18 cellular contexts compared by ENCODE assay signal in genomic region chr16:54873081-54873480, GRCh38. TPM values are rescaled to one million over a fixed set of nuclear protein-coding genes. Genes with fewer than 3 reads are reported as not detected.
DNase-seq lines count a peak whose midpoint lies in the region; ATAC-seq, FAIRE-seq and TF ChIP-seq lines count a peak whose summit lies in the region.
"Had no signal": no experiment of that assay in that cellular context is flagged by ENCODE, and none has a peak within 500 bp of the region (broad histone marks: within the 10 kb centered on the region; RNA-seq: fewer than 3 reads in every experiment).

No MANE protein-coding gene starts in this region.

- POLR2A ChIA-PET in K562 (lab: Yijun Ruan, JAX): interaction anchor here (0.9 to 1.4 kb wide), 3 partner anchors 9 to 149 kb away, joined by 4 to 7 read pairs (median 5); no protein-coding TSS in a partner anchor

- H3K9me1 ChIP-seq in K562 (ENCODE audit: control insufficient read depth, insufficient read depth, low read length): no peaks in the 10 kb centered on the region

- DNase-seq in ACHN: peak; percentile 12
- DNase-seq in GM23248: peak; percentile 10
- DNase-seq in K562 (ENCODE audit: extremely low read depth in 1 of 4, low spot score in 3 of 4): no peak
- peak; percentile 81 for DNase-seq in kidney tubule cell (ENCODE audit: low spot score)
- DNase-seq in T-helper 2 cell: no peak
- DNase-seq in central memory CD4-positive, alpha-beta T cell: no peak
- DNase-seq: NCI-H1436 treated with DMSO at 0.1 percent for 48 hours, NCI-H2029 treated with DMSO at 0.1 percent for 48 hours, NCI-H2171 treated with DMSO at 0.1 percent for 48 hours, NCI-H748 treated with DMSO at 0.1 percent for 48 hours, PC-9, SJCRH30 had no signal

- 56 to 74% methylated on average over 4 of the region's 4 CpGs for WGBS in GM23248 (ENCODE audit: low coverage in 1 of 2, low lambda C conversion rate in 2 of 2, missing lambda C conversion rate in 2 of 2), 2 experiments
- WGBS in K562 (ENCODE audit: insufficient coverage, low coverage, missing lambda C conversion rate): 8% methylated on average over 4 of the region's 4 CpGs

- no peak overlapping the region for H3K9ac ChIP-seq in GM23248
- peak overlapping the region; percentile 47 to 70 for H3K9ac ChIP-seq in K562 (ENCODE audit: insufficient read depth in 1 of 2, low read depth in 2 of 2, low read length in 2 of 2)

- H2AFZ ChIP-seq in GM23248 (no peak overlapping the region), K562 (ENCODE audit: low read depth, low read length) (peak overlapping the region; percentile 91; the same call in 1 of the 2 replicates)
- H2AFZ ChIP-seq: PC-9 had no signal

- H4K20me1 ChIP-seq in GM23248 (ENCODE audit: insufficient read depth) (no peaks in the 10 kb centered on the region), K562 (replicated peaks; ENCODE audit: control insufficient read depth, insufficient read depth, low read length) (no peaks in the 10 kb centered on the region)

- CTCF ChIA-PET in K562 (lab: Yijun Ruan, JAX; ENCODE audit: low intra/inter-chr PET ratio): no interaction called here

- no peaks in the 10 kb centered on the region for H3F3A ChIP-seq in GM23248 (ENCODE audit: insufficient read depth)

- no peak for TF ChIP-seq EP300 in K562 (IDR thresholded peaks at IDR 0.05; ENCODE audit: low read length)

- H3K4me3 ChIP-seq in GM23248 (no peak overlapping the region), K562 (peak overlapping the region; percentile 45)
- H3K4me3 ChIP-seq: HAP-1, PC-9, SJCRH30 had no signal

- H3K4me2 ChIP-seq in GM23248 (ENCODE audit: unreplicated experiment) (no peak overlapping the region), K562 (ENCODE audit: insufficient read depth, low read length) (peak overlapping the region; percentile 80)
- H3K4me2 ChIP-seq: PC-9 had no signal

- no peaks in the 10 kb centered on the region for H3K79me2 ChIP-seq in GM23248 (ENCODE audit: insufficient read depth)
- H3K79me2 ChIP-seq in K562 (ENCODE audit: control insufficient read depth, insufficient read depth, low read length): peaks cover 9% of the 10 kb centered on the region; the same call in 2 of the 3 replicates

- intact Hi-C loops in K562 (cut with micrococcal nuclease): no loop called here

- H3K36me3 ChIP-seq in GM23248 (ENCODE audit: low read depth): no peaks in the 10 kb centered on the region
- peaks cover 28% of the 10 kb centered on the region; the same call in 1 of the 3 replicates for H3K36me3 ChIP-seq in K562 (ENCODE audit: control insufficient read depth, insufficient read depth, low read length)
- H3K36me3 ChIP-seq: HAP-1, SJCRH30 had no signal

- no TSS peak for BruUV-seq in K562 (replicated peaks; lab: Mats Ljungman, UMichigan)

- FAIRE-seq in K562 (lab: Jason Lieb, UNC): no peak
- FAIRE-seq: GM19239 had no signal

- ATAC-seq in K562 (peak; percentile 35; the same call in 2 of the 3 replicates), HG03460 (IDR thresholded peaks at IDR 0.05; ENCODE audit: unreplicated experiment) (no peak), GM18858 (IDR thresholded peaks at IDR 0.05; ENCODE audit: unreplicated experiment) (no peak)

- H3K4me1 ChIP-seq in GM23248 (ENCODE audit: insufficient read depth) (no peaks in the 10 kb centered on the region), K562 (replicated peaks in 1 of 2; ENCODE audit: control insufficient read depth in 2 of 2, insufficient read depth in 2 of 2, low read length in 2 of 2) (no peaks in the 10 kb centered on the region)
- H3K4me1 ChIP-seq: HAP-1 had no signal

- H3K9me2 ChIP-seq in GM23248 (ENCODE audit: insufficient read depth): no peaks in the 10 kb centered on the region

- H3K27ac ChIP-seq in GM23248 (no peak overlapping the region), K562 (ENCODE audit: extremely low read depth, low read depth, low read length) (peak overlapping the region; percentile 61; the same call in 1 of the 3 replicates)
- H3K27ac ChIP-seq: C4-2B, HL-60, PC-9, SJCRH30 had no signal

- no peak for TF ChIP-seq CTCF in K562 (IDR thresholded peaks at IDR 0.05 in 2 of 3, conservative IDR thresholded peaks at IDR 0.05 in 1 of 3; ENCODE audit: insufficient read depth in 2 of 3, low read depth in 1 of 3, low read length in 3 of 3)

- H3K9me3 ChIP-seq in GM23248 (ENCODE audit: low read depth) (no peaks in the 10 kb centered on the region), K562 (replicated peaks; ENCODE audit: control insufficient read depth, insufficient read depth, low read depth, low read length) (no peaks in the 10 kb centered on the region)
- H3K9me3 ChIP-seq: HAP-1, SJCRH30 had no signal

- no peak for TF ChIP-seq POLR2A in K562 (conservative IDR thresholded peaks at IDR 0.05)

- in situ Hi-C loops in ACHN (cut with HindIII; ENCODE audit: low pct_ligation_motif_present, low pct_unique_long_range_greater_than_20kb, low sequenced_read_pairs): no loop called here
- in situ Hi-C loops in GM23248 (cut with MboI): no loop called here
- in situ Hi-C loops in K562 (cut with MboI): no loop called here

- H3K27me3 ChIP-seq in GM23248 (replicated peaks; ENCODE audit: insufficient read depth) (no peaks in the 10 kb centered on the region), K562 (ENCODE audit: control insufficient read depth in 2 of 2, insufficient read depth in 2 of 2, low read length in 2 of 2) (peaks cover 0 to 5% of the 10 kb centered on the region in 2 experiments; a peak in 2 of 5 replicates)
- H3K27me3 ChIP-seq: SJCRH30 had no signal

- TF ChIP-seq RAD21 in K562 (CRISPR knock-in tag; conservative IDR thresholded peaks at IDR 0.05 in 1 of 2, IDR thresholded peaks at IDR 0.05 in 1 of 2): no peak

TF ChIP-seq in K562, 482 proteins besides CTCF, POLR2A, EP300 and RAD21:
- TF ChIP-seq ZNF444 (CRISPR knock-in tag; IDR thresholded peaks at IDR 0.05) (no peak), YBX1 (IDR thresholded peaks at IDR 0.05) (no peak), JUN (IDR thresholded peaks at IDR 0.05; ENCODE audit: borderline replicate concordance, low read depth, low read length) (no peak), JUN (CRISPR knock-in tag; IDR thresholded peaks at IDR 0.05; ENCODE audit: borderline replicate concordance) (no peak), RCOR1 (IDR thresholded peaks at IDR 0.05; ENCODE audit: borderline replicate concordance in 1 of 2, low read depth in 2 of 2, low read length in 2 of 2) (no peak)
- TF ChIP-seq, protein P1, sequence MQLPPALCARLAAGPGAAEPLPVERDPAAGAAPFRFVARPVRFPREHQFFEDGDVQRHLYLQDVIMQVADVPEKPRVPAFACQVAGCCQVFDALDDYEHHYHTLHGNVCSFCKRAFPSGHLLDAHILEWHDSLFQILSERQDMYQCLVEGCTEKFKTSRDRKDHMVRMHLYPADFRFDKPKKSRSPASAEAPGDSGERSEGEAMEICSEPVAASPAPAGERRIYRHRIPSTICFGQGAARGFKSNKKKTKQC (CRISPR knock-in tag; IDR thresholded peaks at IDR 0.05): no peak

RNA-seq across cellular contexts. Expression of gene IRX5, which starts 57.6 kb away (rescaled TPM):
- 13.9 and 20.6 TPM in 2 replicates for total RNA-seq in GM23248 (2014; rRNA removed; shearing (Covaris generic))
- 2.9 and 3.6 TPM in 2 replicates for polyA plus RNA-seq in GM23248 (2016; fragmentation: Nextera tagmentation; extraction: Ambion mirVana)
- 0.60 and 1.6 TPM in 2 replicates for total RNA-seq in K562 (2011; cell fraction: chromatin; rRNA removed; ENCODE audit: low replicate concordance)
- total RNA-seq in K562 (2011; cell fraction: nucleolus; rRNA removed): 2.1 and 2.3 TPM in 2 replicates
- total RNA-seq in K562 (2011; cell fraction: nucleoplasm; rRNA removed): 1.2 and 2.0 TPM in 2 replicates
- total RNA-seq in K562 (2014; rRNA removed): 2.2 and 4.2 TPM in 2 replicates
- 0.70 and 0.91 TPM in 2 replicates for total RNA-seq in K562 (2014; rRNA removed; fragmentation: Illumina TruSeq; extraction: Trizol)
- 0.90 and 0.94 TPM in 2 replicates for total RNA-seq in K562 (2015; rRNA removed; fragmentation: Illumina TruSeq; extraction: Trizol)
- 2.6 and 3.0 TPM in 2 replicates for total RNA-seq in K562 (2021)
- 0.67 and 0.89 TPM in 2 replicates for polyA plus RNA-seq in K562 (2011; rRNA removed)
- polyA plus RNA-seq in K562 (2011; cell fraction: cytosol; rRNA removed): 0.47 and 1.7 TPM in 2 replicates
- polyA plus RNA-seq in K562 (2011; cell fraction: nucleus; rRNA removed): 1.9 and 3.0 TPM in 2 replicates
- polyA plus RNA-seq in K562 (2012): 1.2 and 1.6 TPM in 2 replicates
- 1.2 and 1.4 TPM in 2 replicates for polyA plus RNA-seq in K562 (2014; fragmentation: Illumina TruSeq; extraction: Trizol)
- under 1 TPM; 0.20 to 0.21 TPM for polyA plus RNA-seq in K562 (2014; fragmentation: Nextera tagmentation; extraction: Ambion mirVana)
- polyA plus RNA-seq in K562 (2014; rRNA removed): 1.8 and 2.0 TPM in 2 replicates
- polyA minus RNA-seq in K562 (2011; rRNA and poly(A)+ RNA removed): 0.32 and 0.66 TPM in 2 replicates
- 1.5 TPM in 2 replicates for polyA minus RNA-seq in K562 (2011; cell fraction: cytosol; rRNA and poly(A)+ RNA removed)
- polyA minus RNA-seq in K562 (2011; cell fraction: nucleus; rRNA and poly(A)+ RNA removed): 2.2 and 3.9 TPM in 2 replicates
- total RNA-seq: PC-9 had no signal

Comparison
In these comparisons a context has a peak if more than half of its experiments do, and no peak if none do; other contexts are left out.
1. DNase-seq: peak in ACHN (single experiment), GM23248 (single experiment) and kidney tubule cell (single experiment); none in K562 (0 of 4), T-helper 2 cell (0 of 5) and central memory CD4-positive, alpha-beta T cell (single experiment).